Comparison of ENCODE assay signal across 2 cellular contexts in genomic region chr1:207799989-207800648, GRCh38.
A peak's percentile ranks its signal among the peaks of the same experiment; 100 is the strongest.
TF ChIP-seq lines count a peak whose summit lies in the region.

No MANE protein-coding gene starts in this region.

TF ChIP-seq in neural cell, 6 proteins besides CTCF, POLR2A, EP300 and RAD21:
- TF ChIP-seq REST (IDR thresholded peaks at IDR 0.05; ENCODE audit: borderline replicate concordance) (no peak), POLR2AphosphoS5 (IDR thresholded peaks at IDR 0.05) (peak; percentile 23)

TF ChIP-seq in SK-N-SH, 30 proteins besides CTCF, POLR2A, EP300 and RAD21:
- TF ChIP-seq RXRA (IDR thresholded peaks at IDR 0.05; ENCODE audit: borderline replicate concordance, low read depth) (no peak), TEAD4 (IDR thresholded peaks at IDR 0.05; ENCODE audit: borderline replicate concordance, insufficient read depth) (no peak), TAF1 (IDR thresholded peaks at IDR 0.05; ENCODE audit: borderline replicate concordance, low read depth, low read length) (no peak), PBX3 (IDR thresholded peaks at IDR 0.05) (no peak), RCOR1 (IDR thresholded peaks at IDR 0.05; ENCODE audit: low read length) (no peak), ELF1 (IDR thresholded peaks at IDR 0.05) (no peak), USF2 (IDR thresholded peaks at IDR 0.05; ENCODE audit: borderline replicate concordance, low read depth, low read length) (no peak)
